In genomic region chr1:235215453-235215852, GRCh38 we compare ENCODE assay signal across 19 cellular contexts. TPM values are rescaled to one million over a fixed set of nuclear protein-coding genes. Genes with fewer than 3 reads are reported as not detected.
A peak's percentile ranks its signal among the peaks of the same experiment; 100 is the strongest.
DNase-seq lines count a peak whose midpoint lies in the region; ATAC-seq and TF ChIP-seq lines count a peak whose summit lies in the region.
"Had no signal": no experiment of that assay in that cellular context is flagged by ENCODE, and none has a peak within 500 bp of the region (broad histone marks: within the 10 kb centered on the region; RNA-seq: fewer than 3 reads in every experiment).

No MANE protein-coding gene starts in this region.

- no peak overlapping the region for H3K4me3 Mint-ChIP-seq in activated CD8-positive, alpha-beta T cell treated with anti-CD3 and anti-CD28 coated beads, Interleukin-2, amount 10 ng/mL, durations not matched to agents 7 days and 5 days
- H3K4me3 Mint-ChIP-seq in activated CD8-positive, alpha-beta T cell treated with anti-CD3 and anti-CD28 coated beads for 36 hours = no peak overlapping the region
- no peak overlapping the region for H3K4me3 Mint-ChIP-seq in activated naive CD4-positive, alpha-beta T cell treated with anti-CD3 and anti-CD28 coated beads, Interleukin-2, amount 50 U/mL, for 24 hours
- no peak overlapping the region for H3K4me3 Mint-ChIP-seq in T-cell
- no peak overlapping the region for H3K4me3 Mint-ChIP-seq in central memory CD8-positive, alpha-beta T cell
- H3K4me3 Mint-ChIP-seq in glutamatergic neuron (ENCODE audit: unreplicated experiment) = no peak overlapping the region
- H3K4me3 Mint-ChIP-seq: CD4-positive, alpha-beta memory T cell; HFFc6 had no signal

- CTCF ChIA-PET in activated CD8-positive, alpha-beta T cell treated with anti-CD3 and anti-CD28 coated beads, Interleukin-2, amount 10 ng/mL, durations not matched to agents 7 days and 5 days (lab: Charles Lee) = interaction anchor here (0.6 to 1.5 kb wide), 3 partner anchors 10 to 201 kb away, joined by 3 to 5 read pairs (median 3); no protein-coding TSS in a partner anchor
- CTCF ChIA-PET in activated CD8-positive, alpha-beta T cell treated with anti-CD3 and anti-CD28 coated beads for 36 hours (lab: Charles Lee) = interaction anchor here (2.0 kb wide), 1 partner anchor 201 kb away, joined by 9 read pairs; no protein-coding TSS in a partner anchor
- CTCF ChIA-PET in T-cell (lab: Charles Lee) = interaction anchor here in 1 of 2 donors (1.0 to 1.3 kb wide), 2 partner anchors 200 to 201 kb away, joined by 3 read pairs; no protein-coding TSS in a partner anchor

- H3K27ac Mint-ChIP-seq in activated CD8-positive, alpha-beta T cell treated with anti-CD3 and anti-CD28 coated beads, Interleukin-2, amount 10 ng/mL, durations not matched to agents 7 days and 5 days = peak overlapping the region; percentile 60
- no peak overlapping the region for H3K27ac Mint-ChIP-seq in activated CD8-positive, alpha-beta T cell treated with anti-CD3 and anti-CD28 coated beads for 36 hours
- H3K27ac Mint-ChIP-seq in activated naive CD4-positive, alpha-beta T cell treated with anti-CD3 and anti-CD28 coated beads, Interleukin-2, amount 50 U/mL, for 24 hours = peak overlapping the region; percentile 38
- H3K27ac Mint-ChIP-seq in T-cell (peak overlapping the region; percentile 77 to 79), glutamatergic neuron (ENCODE audit: unreplicated experiment) (no peak overlapping the region)
- peak overlapping the region; percentile 78 for H3K27ac Mint-ChIP-seq in central memory CD8-positive, alpha-beta T cell (ENCODE audit: low read depth)
- H3K27ac Mint-ChIP-seq: HFFc6 had no signal

- H3K9me3 Mint-ChIP-seq in activated CD8-positive, alpha-beta T cell treated with anti-CD3 and anti-CD28 coated beads, Interleukin-2, amount 10 ng/mL, durations not matched to agents 7 days and 5 days (ENCODE audit: insufficient read depth) = no peaks in the 10 kb centered on the region
- no peaks in the 10 kb centered on the region for H3K9me3 Mint-ChIP-seq in activated CD8-positive, alpha-beta T cell treated with anti-CD3 and anti-CD28 coated beads for 36 hours
- H3K9me3 Mint-ChIP-seq in activated naive CD4-positive, alpha-beta T cell treated with anti-CD3 and anti-CD28 coated beads, Interleukin-2, amount 50 U/mL, for 24 hours = no peaks in the 10 kb centered on the region
- H3K9me3 Mint-ChIP-seq in T-cell (no peaks in the 10 kb centered on the region), glutamatergic neuron (ENCODE audit: unreplicated experiment) (peaks cover 1% of the 10 kb centered on the region)
- H3K9me3 Mint-ChIP-seq in central memory CD8-positive, alpha-beta T cell = no peaks in the 10 kb centered on the region
- H3K9me3 Mint-ChIP-seq: CD4-positive, alpha-beta memory T cell; HFFc6 had no signal

- intact Hi-C loops in activated CD8-positive, alpha-beta T cell treated with anti-CD3 and anti-CD28 coated beads for 36 hours (cut with micrococcal nuclease) = no loop called here

- POLR2A ChIA-PET in activated CD8-positive, alpha-beta T cell treated with anti-CD3 and anti-CD28 coated beads, Interleukin-2, amount 10 ng/mL, durations not matched to agents 7 days and 5 days (lab: Charles Lee) = no interaction called here
- POLR2A ChIA-PET in activated CD8-positive, alpha-beta T cell treated with anti-CD3 and anti-CD28 coated beads for 36 hours (lab: Charles Lee) = interaction anchor here (0.9 to 1.0 kb wide), 2 partner anchors 35 to 208 kb away, joined by 3 to 5 read pairs; no protein-coding TSS in a partner anchor
- POLR2A ChIA-PET in T-cell (lab: Charles Lee) = interaction anchor here in 1 of 2 donors (0.5 kb wide), 1 partner anchor 644 kb away, joined by 5 read pairs; no protein-coding TSS in a partner anchor

- no peaks in the 10 kb centered on the region for H3K27me3 Mint-ChIP-seq in activated CD8-positive, alpha-beta T cell treated with anti-CD3 and anti-CD28 coated beads, Interleukin-2, amount 10 ng/mL, durations not matched to agents 7 days and 5 days (ENCODE audit: low read depth)
- no peaks in the 10 kb centered on the region for H3K27me3 Mint-ChIP-seq in activated CD8-positive, alpha-beta T cell treated with anti-CD3 and anti-CD28 coated beads for 36 hours
- no peaks in the 10 kb centered on the region for H3K27me3 Mint-ChIP-seq in activated naive CD4-positive, alpha-beta T cell treated with anti-CD3 and anti-CD28 coated beads, Interleukin-2, amount 50 U/mL, for 24 hours
- H3K27me3 Mint-ChIP-seq in T-cell (no peaks in the 10 kb centered on the region), glutamatergic neuron (ENCODE audit: unreplicated experiment) (peaks cover 1% of the 10 kb centered on the region)
- H3K27me3 Mint-ChIP-seq in central memory CD8-positive, alpha-beta T cell = no peaks in the 10 kb centered on the region
- H3K27me3 Mint-ChIP-seq: CD4-positive, alpha-beta memory T cell had no signal

- TF ChIP-seq CTCF in activated CD8-positive, alpha-beta T cell treated with anti-CD3 and anti-CD28 coated beads for 36 hours (IDR thresholded peaks at IDR 0.05) = no peak
- no peak for TF ChIP-seq CTCF in glutamatergic neuron (IDR thresholded peaks at IDR 0.05; ENCODE audit: partially characterized antibody, unreplicated experiment)

- DNase-seq in activated CD8-positive, alpha-beta T cell treated with anti-CD3 and anti-CD28 coated beads, Interleukin-2, amount 10 ng/mL, durations not matched to agents 7 days and 5 days = no peak
- no peak for DNase-seq in activated CD8-positive, alpha-beta T cell treated with anti-CD3 and anti-CD28 coated beads for 36 hours
- no peak for DNase-seq in activated naive CD4-positive, alpha-beta T cell treated with Interleukin-2 at 50 U/mL for 16 hours
- DNase-seq in T-cell = no peak
- no peak for DNase-seq in central memory CD8-positive, alpha-beta T cell (ENCODE audit: low spot score in 2 of 2)
- no peak for DNase-seq in glutamatergic neuron
- DNase-seq: AML-193; CD4-positive, alpha-beta memory T cell; DMS153; DMS79; GF-D8; GOT3; H7; HFFc6; IMR-90 had no signal

- peaks cover 32% of the 10 kb centered on the region for H3K4me1 Mint-ChIP-seq in activated CD8-positive, alpha-beta T cell treated with anti-CD3 and anti-CD28 coated beads, Interleukin-2, amount 10 ng/mL, durations not matched to agents 7 days and 5 days (ENCODE audit: low read depth)
- peaks cover 26% of the 10 kb centered on the region for H3K4me1 Mint-ChIP-seq in activated CD8-positive, alpha-beta T cell treated with anti-CD3 and anti-CD28 coated beads for 36 hours (ENCODE audit: low read depth)
- H3K4me1 Mint-ChIP-seq in activated naive CD4-positive, alpha-beta T cell treated with anti-CD3 and anti-CD28 coated beads, Interleukin-2, amount 50 U/mL, for 24 hours = peaks cover 20% of the 10 kb centered on the region
- H3K4me1 Mint-ChIP-seq in T-cell (peaks cover 7 to 29% (median 10%) of the 10 kb centered on the region in 3 donors), glutamatergic neuron (ENCODE audit: low read depth, unreplicated experiment) (no peaks in the 10 kb centered on the region)
- peaks cover 11% of the 10 kb centered on the region for H3K4me1 Mint-ChIP-seq in central memory CD8-positive, alpha-beta T cell

- peak; percentile 54 for ATAC-seq in activated CD8-positive, alpha-beta T cell treated with anti-CD3 and anti-CD28 coated beads, Interleukin-2, amount 10 ng/mL, durations not matched to agents 7 days and 5 days
- no peak for ATAC-seq in activated CD8-positive, alpha-beta T cell treated with anti-CD3 and anti-CD28 coated beads for 36 hours
- ATAC-seq in T-cell (replicated peaks in 1 of 4) = no peak
- no peak for ATAC-seq in central memory CD8-positive, alpha-beta T cell (replicated peaks; ENCODE audit: extremely low read depth, poor library complexity, severe bottlenecking)
- ATAC-seq in GM21526 (IDR thresholded peaks at IDR 0.05; ENCODE audit: low FRiP score, unreplicated experiment) = no peak
- ATAC-seq: A549, HCT116 had no signal

- peaks cover 37% of the 10 kb centered on the region for H3K36me3 Mint-ChIP-seq in activated CD8-positive, alpha-beta T cell treated with anti-CD3 and anti-CD28 coated beads, Interleukin-2, amount 10 ng/mL, durations not matched to agents 7 days and 5 days (ENCODE audit: low read depth)
- H3K36me3 Mint-ChIP-seq in activated CD8-positive, alpha-beta T cell treated with anti-CD3 and anti-CD28 coated beads for 36 hours (ENCODE audit: low read depth) = peaks cover 23% of the 10 kb centered on the region
- peaks cover 13% of the 10 kb centered on the region for H3K36me3 Mint-ChIP-seq in activated naive CD4-positive, alpha-beta T cell treated with anti-CD3 and anti-CD28 coated beads, Interleukin-2, amount 50 U/mL, for 24 hours
- peaks cover 34% of the 10 kb centered on the region for H3K36me3 Mint-ChIP-seq in T-cell
- peaks cover 49% of the 10 kb centered on the region for H3K36me3 Mint-ChIP-seq in central memory CD8-positive, alpha-beta T cell (ENCODE audit: insufficient read depth)
- H3K36me3 Mint-ChIP-seq in glutamatergic neuron (ENCODE audit: unreplicated experiment) = no peaks in the 10 kb centered on the region

RNA-seq across cellular contexts. Expression of gene RBM34, which starts 54.4 kb away (rescaled TPM):
- 100 to 1,000 TPM; 115 to 117 TPM for total RNA-seq in activated CD8-positive, alpha-beta T cell treated with anti-CD3 and anti-CD28 coated beads, Interleukin-2, amount 10 ng/mL, durations not matched to agents 7 days and 5 days
- total RNA-seq in activated CD8-positive, alpha-beta T cell treated with anti-CD3 and anti-CD28 coated beads for 36 hours = 100 to 1,000 TPM; 136 TPM
- total RNA-seq in T-cell (100 to 1,000 TPM; 115 to 169 (median 129) TPM), glutamatergic neuron (ENCODE audit: unreplicated experiment) (94.2 TPM)

Comparison
In these comparisons a context has a peak if more than half of its experiments do, and no peak if none do; other contexts are left out.
1. H3K27ac Mint-ChIP-seq: peak in activated CD8-positive, alpha-beta T cell treated with anti-CD3 and anti-CD28 coated beads, Interleukin-2, amount 10 ng/mL, durations not matched to agents 7 days and 5 days (single experiment), activated naive CD4-positive, alpha-beta T cell treated with anti-CD3 and anti-CD28 coated beads, Interleukin-2, amount 50 U/mL, for 24 hours (single experiment), T-cell (2 of 2) and central memory CD8-positive, alpha-beta T cell (single experiment); none in activated CD8-positive, alpha-beta T cell treated with anti-CD3 and anti-CD28 coated beads for 36 hours (single experiment) and glutamatergic neuron (single experiment).